Comparison of ENCODE assay signal across 8 cellular contexts in genomic region chr10:19426039-19426438, GRCh38.
"Had no signal": no experiment of that assay in that cellular context is flagged by ENCODE, and none has a peak within 500 bp of the region (broad histone marks: within the 10 kb centered on the region; RNA-seq: fewer than 3 reads in every experiment).

No MANE protein-coding gene starts in this region.

- H3K4me3 ChIP-seq: GM23248, GM23338, HAP-1 had no signal

- H3K9ac ChIP-seq: GM23248 had no signal

- H3K36me3 ChIP-seq: HAP-1 had no signal

- H3K4me2 ChIP-seq: GM23338 had no signal

- H2AFZ ChIP-seq: GM23248, GM23338 had no signal

- DNase-seq: GM23248, GOT3, H7, H9, HCEC 1CT, HFFc6 had no signal

- H3K9me3 ChIP-seq: HAP-1 had no signal

- H3K4me1 ChIP-seq: HAP-1 had no signal

- H3K27ac ChIP-seq: GM23248 had no signal
